ENCODE assay signal across 1 cellular context in genomic region chr17:15576848-15577247, GRCh38. TPM values are rescaled to one million over a fixed set of nuclear protein-coding genes. Genes with fewer than 3 reads are reported as not detected.
"Had no signal": no experiment of that assay in that cellular context is flagged by ENCODE, and none has a peak within 500 bp of the region (broad histone marks: within the 10 kb centered on the region; RNA-seq: fewer than 3 reads in every experiment).

No MANE protein-coding gene starts in this region.

RNA-seq across cellular contexts. Expression of gene FBXW10B, which starts 42.7 kb away (rescaled TPM):
- total RNA-seq: G401 had no signal
